Comparison of ENCODE assay signal across 8 cellular contexts in the genomic region with DNA sequence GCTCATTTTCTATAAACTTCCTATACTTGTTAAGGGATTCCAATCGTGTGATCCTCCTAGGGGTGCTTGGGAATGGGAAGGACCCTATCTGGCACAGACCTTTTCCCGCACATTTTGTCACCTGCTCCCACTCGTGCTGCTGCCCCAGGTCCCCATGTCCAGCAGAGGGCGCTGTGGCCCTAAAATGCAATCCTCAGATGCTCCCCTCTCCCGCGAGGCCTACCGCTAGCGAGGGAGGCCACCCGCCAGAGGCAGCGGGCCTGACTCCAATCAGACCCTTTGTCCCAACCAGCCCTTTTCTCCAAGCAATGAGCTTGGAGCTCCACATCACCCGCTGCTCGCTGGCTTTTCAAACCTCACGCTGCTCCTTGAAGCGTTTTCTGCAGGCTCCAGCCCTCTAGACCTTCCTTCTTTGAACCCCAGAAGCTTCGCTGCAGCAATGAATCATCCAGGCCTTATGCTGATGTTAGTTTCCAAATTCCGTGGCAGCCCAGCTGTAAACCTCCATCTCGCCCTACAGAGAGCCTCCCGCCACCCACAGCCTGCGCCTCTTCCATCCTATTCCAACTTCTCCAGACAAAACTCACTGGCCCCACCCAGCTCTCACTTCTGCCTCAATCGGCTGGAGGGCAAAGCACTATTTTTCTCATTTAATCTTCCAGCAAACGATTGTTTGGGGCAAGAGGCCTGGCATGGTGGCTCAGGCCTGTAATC. TPM values are rescaled to one million over a fixed set of nuclear protein-coding genes. Genes with fewer than 3 reads are reported as not detected.
DNase-seq lines count a peak whose midpoint lies in the region; ATAC-seq, FAIRE-seq and TF ChIP-seq lines count a peak whose summit lies in the region.

No MANE protein-coding gene starts in this region.

- peaks cover 4% of the 10 kb centered on the region for H3K27me3 Mint-ChIP-seq in endothelial cell (ENCODE audit: unreplicated experiment)

- peak overlapping the region; percentile 15 for H3K27ac Mint-ChIP-seq in endothelial cell (ENCODE audit: unreplicated experiment)

- no peaks in the 10 kb centered on the region for H3K36me3 ChIP-seq in NT2/D1 (ENCODE audit: insufficient read depth, insufficient read length, low read length)
- H3K36me3 ChIP-seq in mucosa of descending colon (ENCODE audit: low read depth): no peaks in the 10 kb centered on the region

- H3K9me3 ChIP-seq in NT2/D1 (ENCODE audit: insufficient read depth, low read length) (no peaks in the 10 kb centered on the region), mucosa of descending colon (no peaks in the 10 kb centered on the region)

- no peak for FAIRE-seq in D721Med (lab: Jason Lieb, UNC)

- H3K4me1 Mint-ChIP-seq in endothelial cell (ENCODE audit: unreplicated experiment): peaks cover 19% of the 10 kb centered on the region

- peak; percentile 100 for TF ChIP-seq CTCF in D721Med (IDR thresholded peaks at IDR 0.05; ENCODE audit: insufficient read depth, missing control alignments)
- TF ChIP-seq CTCF in endothelial cell (IDR thresholded peaks at IDR 0.05; ENCODE audit: unreplicated experiment): peak; percentile 96
- peak; percentile 85 for TF ChIP-seq CTCF in mucosa of descending colon (IDR thresholded peaks at IDR 0.05)

- DNase-seq in D721Med (ENCODE audit: insufficient read length, low spot score) (peak; percentile 84), HuH-7.5 (ENCODE audit: low spot score) (peak; percentile 95), NT2/D1 (ENCODE audit: low read depth, low spot score) (peak; percentile 80), endothelial cell (ENCODE audit: low spot score) (peak; percentile 93), mucosa of descending colon (peak; percentile 82 to 91 (median 88))
- DNase-seq in activated CD8-positive, alpha-beta memory T cell treated with anti-CD3 and anti-CD28 coated beads, Interleukin-2, amount 50 U/mL, for 1 hour (ENCODE audit: extremely low read depth): peak; percentile 62
- peak; percentile 84 to 89 for DNase-seq in stimulated activated CD8-positive, alpha-beta memory T cell treated with anti-CD3 and anti-CD28 coated beads, Interleukin-2, amount 100 ng/mL, for 48 hours (ENCODE audit: low read depth in 2 of 2)

- no peak overlapping the region for H3K4me3 ChIP-seq in NT2/D1 (ENCODE audit: insufficient read length, low read depth)
- H3K4me3 ChIP-seq in mucosa of descending colon: no peak overlapping the region

- peaks cover 6% of the 10 kb centered on the region for H3K27me3 ChIP-seq in NT2/D1 (ENCODE audit: insufficient read depth, insufficient read length)

- no peaks in the 10 kb centered on the region for H3K9me3 Mint-ChIP-seq in endothelial cell (ENCODE audit: unreplicated experiment)

- H3K4me3 Mint-ChIP-seq in endothelial cell (ENCODE audit: unreplicated experiment): peak overlapping the region; percentile 60

- intact Hi-C loops in mucosa of descending colon (cut with DNase I, micrococcal nuclease): loop anchor here in 1 of 2 donors (5.0 kb wide), 1 partner anchor 104 kb away; no protein-coding TSS in a partner anchor

- H3K4me1 ChIP-seq in NT2/D1 (ENCODE audit: insufficient read depth, insufficient read length) (peaks cover 22% of the 10 kb centered on the region), mucosa of descending colon (ENCODE audit: low read depth) (peaks cover 4% of the 10 kb centered on the region)

- H3K36me3 Mint-ChIP-seq in endothelial cell (ENCODE audit: low read depth, unreplicated experiment): no peaks in the 10 kb centered on the region

- H3K9ac ChIP-seq in NT2/D1 (ENCODE audit: insufficient read length, low read depth): peak overlapping the region; percentile 56

- ATAC-seq in mucosa of descending colon: peak; percentile 92
- no peak for ATAC-seq in GM18517 (IDR thresholded peaks at IDR 0.05; ENCODE audit: unreplicated experiment)

RNA-seq across cellular contexts. Expression of a gene that starts 23.6 kb away (rescaled TPM):
- total RNA-seq in endothelial cell (ENCODE audit: unreplicated experiment) (12.9 TPM), mucosa of descending colon (1 to 10 TPM in 2 of 3 donors, under 1 TPM in 1; 0.58 to 3.0 (median 1.5) TPM)

RNA-seq across cellular contexts. Expression of a gene that starts 30.5 kb away (rescaled TPM):
- total RNA-seq in endothelial cell (ENCODE audit: unreplicated experiment) (53.3 TPM), mucosa of descending colon (10 to 100 TPM; 34.8 to 48.4 (median 36.3) TPM)
